Comparison of ENCODE assay signal across 16 cellular contexts in genomic region chr2:189297446-189297845, GRCh38.
DNase-seq lines count a peak whose midpoint lies in the region; ATAC-seq, FAIRE-seq and TF ChIP-seq lines count a peak whose summit lies in the region.
"Had no signal": no experiment of that assay in that cellular context is flagged by ENCODE, and none has a peak within 500 bp of the region (broad histone marks: within the 10 kb centered on the region; RNA-seq: fewer than 3 reads in every experiment).

No MANE protein-coding gene starts in this region.

- no peak overlapping the region for H3K9ac ChIP-seq in adipocyte (ENCODE audit: low read length)
- H3K9ac ChIP-seq: BLaER1 had no signal

- no peak overlapping the region for H3K4me3 ChIP-seq in AG10803 (ENCODE audit: low read length)
- H3K4me3 ChIP-seq in adipocyte (ENCODE audit: low read length): no peak overlapping the region
- H3K4me3 ChIP-seq: BLaER1, cardiac muscle cell, hepatocyte, uterus had no signal

- peaks cover 19% of the 10 kb centered on the region for H3K4me1 ChIP-seq in adipocyte (ENCODE audit: control insufficient read depth, insufficient read depth, low read length)
- H3K4me1 ChIP-seq: uterus had no signal

- no peak for FAIRE-seq in urothelium cell line (lab: Jason Lieb, UNC)

- H3K36me3 ChIP-seq in adipocyte (ENCODE audit: control insufficient read depth, insufficient read depth, low read length, severe bottlenecking): no peaks in the 10 kb centered on the region
- H3K36me3 ChIP-seq: BLaER1, cardiac muscle cell, uterus had no signal

- no peak for ATAC-seq in HG02938 (IDR thresholded peaks at IDR 0.05; ENCODE audit: unreplicated experiment)
- no peak for ATAC-seq in GM21526 (IDR thresholded peaks at IDR 0.05; ENCODE audit: low FRiP score, unreplicated experiment)
- ATAC-seq: HCT116; left lobe of liver; stimulated activated naive B cell treated with anti-CD40 and anti-IgM and Interleukin-4, amounts not matched to agents 10 μg/mL and 1 μg/mL and 100 μg/mL, for 72 hours had no signal

- H3K9me3 ChIP-seq in adipocyte (ENCODE audit: control insufficient read depth, low read length): peaks cover 5% of the 10 kb centered on the region
- H3K9me3 ChIP-seq: BLaER1, uterus had no signal

- peak; percentile 86 for DNase-seq in AG10803 (ENCODE audit: low read depth)
- peak; percentile 59 for DNase-seq in HT1080 (ENCODE audit: low read depth)
- peak; percentile 64 for DNase-seq in adipocyte (ENCODE audit: low read depth)
- peak; percentile 52 for DNase-seq in myocyte (ENCODE audit: low read depth)
- DNase-seq in activated effector memory CD4-positive, alpha-beta T cell treated with anti-CD3 and anti-CD28 coated beads, Interleukin-2, amount 50 U/mL, for 16 hours: no peak
- DNase-seq in urothelium cell line (ENCODE audit: low spot score): no peak
- DNase-seq: DMS79; stimulated activated naive B cell treated with anti-CD40 and anti-IgM and Interleukin-4, amounts not matched to agents 10 μg/mL and 1 μg/mL and 100 μg/mL, for 72 hours; uterus had no signal

- TF ChIP-seq CTCF in AG10803 (conservative IDR thresholded peaks at IDR 0.05; ENCODE audit: low read length): no peak

- no peaks in the 10 kb centered on the region for H3K27me3 ChIP-seq in adipocyte (replicated peaks; ENCODE audit: control insufficient read depth, insufficient read depth, low read length)
- H3K27me3 ChIP-seq: BLaER1, cardiac muscle cell, hepatocyte, uterus had no signal

Comparison
In these comparisons a context has a peak if more than half of its experiments do, and no peak if none do; other contexts are left out.
1. DNase-seq: peak in AG10803 (single experiment), HT1080 (single experiment), adipocyte (single experiment) and myocyte (single experiment); none in activated effector memory CD4-positive, alpha-beta T cell treated with anti-CD3 and anti-CD28 coated beads, Interleukin-2, amount 50 U/mL, for 16 hours (single experiment) and urothelium cell line (single experiment).